ENCODE assay signal across 8 cellular contexts in genomic region chr12:111404362-111405148, GRCh38. TPM values are rescaled to one million over a fixed set of nuclear protein-coding genes. Genes with fewer than 3 reads are reported as not detected.
DNase-seq lines count a peak whose midpoint lies in the region; ATAC-seq, FAIRE-seq and TF ChIP-seq lines count a peak whose summit lies in the region.

No MANE protein-coding gene starts in this region.

- H3K4me3 ChIP-seq in effector memory CD4-positive, alpha-beta T cell (ENCODE audit: insufficient read depth, low read depth, low read length, poor library complexity, severe bottlenecking): peak overlapping the region; percentile 53
- peak overlapping the region; percentile 96 for H3K4me3 ChIP-seq in thoracic aorta

- H3K4me1 Mint-ChIP-seq in activated CD4-positive, alpha-beta T cell treated with anti-CD3 and anti-CD28 coated beads for 36 hours: peaks cover 54% of the 10 kb centered on the region
- H3K4me1 Mint-ChIP-seq in neural crest cell: peaks cover 40% of the 10 kb centered on the region

- H3K4me3 Mint-ChIP-seq in activated CD4-positive, alpha-beta T cell treated with anti-CD3 and anti-CD28 coated beads for 36 hours: peak overlapping the region; percentile 76
- peak overlapping the region; percentile 86 for H3K4me3 Mint-ChIP-seq in neural crest cell

- DNase-seq in GM12891 (ENCODE audit: insufficient read length, low spot score) (no peak), neural crest cell (ENCODE audit: low read depth, low spot score) (no peak), thoracic aorta (ENCODE audit: low spot score) (no peak), NOMO-1 treated with DMSO at 0.1 percent for 48 hours (lab: John Stamatoyannopoulos, UW; ENCODE audit: unreplicated experiment) (no peak), NCI-H1930 (lab: John Stamatoyannopoulos, UW) (no peak)
- DNase-seq in activated CD4-positive, alpha-beta T cell treated with anti-CD3 and anti-CD28 coated beads for 36 hours: peak; percentile 88
- peak in 2 of 3 donors; percentile 25 to 46 for DNase-seq in effector memory CD4-positive, alpha-beta T cell

- ATAC-seq in HG03432 (IDR thresholded peaks at IDR 0.05; ENCODE audit: unreplicated experiment) (peak; percentile 11), thoracic aorta (ENCODE audit: insufficient number of reproducible peaks, low FRiP score, low read depth) (no peak)
- ATAC-seq in activated CD4-positive, alpha-beta T cell treated with anti-CD3 and anti-CD28 coated beads for 36 hours: peak; percentile 20

- H3K9me3 ChIP-seq in effector memory CD4-positive, alpha-beta T cell (ENCODE audit: control insufficient read depth, low read length): no peaks in the 10 kb centered on the region
- H3K9me3 ChIP-seq in thoracic aorta: no peaks in the 10 kb centered on the region

- CTCF ChIA-PET in activated CD4-positive, alpha-beta T cell treated with anti-CD3 and anti-CD28 coated beads for 36 hours (lab: Charles Lee): interaction anchor here (0.5 to 24.4 kb wide), 9 partner anchors 8 to 1118 kb away, joined by 3 to 890 read pairs (median 6); no protein-coding TSS in a partner anchor

- peak; percentile 56; the same call in 1 of the 2 replicates for TF ChIP-seq POLR2A in GM12891 (IDR thresholded peaks at IDR 0.05; ENCODE audit: low read depth, low read length)

- peak overlapping the region; percentile 97 for H3K27ac ChIP-seq in effector memory CD4-positive, alpha-beta T cell (ENCODE audit: insufficient read depth, low read length, poor library complexity, severe bottlenecking)
- peak overlapping the region in 1 of 2 donors; percentile 82 for H3K27ac ChIP-seq in thoracic aorta

- peaks cover 5% of the 10 kb centered on the region for H3K27me3 Mint-ChIP-seq in activated CD4-positive, alpha-beta T cell treated with anti-CD3 and anti-CD28 coated beads for 36 hours
- peaks cover 13% of the 10 kb centered on the region for H3K27me3 Mint-ChIP-seq in neural crest cell (ENCODE audit: low read depth)

- TF ChIP-seq CTCF in neural crest cell (conservative IDR thresholded peaks at IDR 0.05) (no peak), thoracic aorta (IDR thresholded peaks at IDR 0.05) (no peak)

- intact Hi-C loops in activated CD4-positive, alpha-beta T cell treated with anti-CD3 and anti-CD28 coated beads for 36 hours (cut with DNase I, micrococcal nuclease): loop anchor here (1.0 to 10.0 kb wide), 18 partner anchors 26 to 1010 kb away; partner anchors contain the start of genes RAD9B (in 2 of the 2), VPS29 (in 2 of the 2), ATXN2 (in 1 of the 2) and BRAP (in 1 of the 2)

- H3K9me3 Mint-ChIP-seq in activated CD4-positive, alpha-beta T cell treated with anti-CD3 and anti-CD28 coated beads for 36 hours (ENCODE audit: low read depth): peaks cover 2% of the 10 kb centered on the region
- no peaks in the 10 kb centered on the region for H3K9me3 Mint-ChIP-seq in neural crest cell

- no peaks in the 10 kb centered on the region for H3K27me3 ChIP-seq in effector memory CD4-positive, alpha-beta T cell (replicated peaks; ENCODE audit: control insufficient read depth, insufficient read depth, low read length, poor library complexity, severe bottlenecking)
- H3K27me3 ChIP-seq in thoracic aorta (replicated peaks; ENCODE audit: insufficient read depth): no peaks in the 10 kb centered on the region

- peak; percentile 67 for FAIRE-seq in GM12891 (lab: Jason Lieb, UNC)

- peak overlapping the region; percentile 96 for H3K27ac Mint-ChIP-seq in activated CD4-positive, alpha-beta T cell treated with anti-CD3 and anti-CD28 coated beads for 36 hours
- no peak overlapping the region for H3K27ac Mint-ChIP-seq in neural crest cell (ENCODE audit: unreplicated experiment)

- H3K36me3 ChIP-seq in effector memory CD4-positive, alpha-beta T cell (ENCODE audit: control insufficient read depth, insufficient read depth, low read length): no peaks in the 10 kb centered on the region
- H3K36me3 ChIP-seq in thoracic aorta: no peaks in the 10 kb centered on the region

- H3K36me3 Mint-ChIP-seq in activated CD4-positive, alpha-beta T cell treated with anti-CD3 and anti-CD28 coated beads for 36 hours (ENCODE audit: low read depth): peaks cover 13% of the 10 kb centered on the region
- H3K36me3 Mint-ChIP-seq in neural crest cell (ENCODE audit: low read depth): no peaks in the 10 kb centered on the region

- POLR2A ChIA-PET in activated CD4-positive, alpha-beta T cell treated with anti-CD3 and anti-CD28 coated beads for 36 hours (lab: Charles Lee): interaction anchor here (0.9 to 1.4 kb wide), 3 partner anchors 30 to 282 kb away, joined by 5 to 7 read pairs (median 5); partner anchors contain the start of genes ACAD10 and BRAP

- peaks cover 53% of the 10 kb centered on the region for H3K4me1 ChIP-seq in effector memory CD4-positive, alpha-beta T cell (ENCODE audit: control insufficient read depth, insufficient read depth, low read length, poor library complexity, severe bottlenecking)
- H3K4me1 ChIP-seq in thoracic aorta (ENCODE audit: control insufficient read depth in 1 of 2, low read depth in 2 of 2): peaks cover 14 to 60% of the 10 kb centered on the region in 2 donors

TF ChIP-seq in GM12891, 5 proteins besides CTCF, POLR2A, EP300 and RAD21:
- TF ChIP-seq PAX5 (IDR thresholded peaks at IDR 0.05; ENCODE audit: insufficient read depth, low read length, severe bottlenecking) (no peak), TAF1 (IDR thresholded peaks at IDR 0.05; ENCODE audit: low read depth, low read length) (no peak; the same call in 1 of the 2 replicates), POLR2AphosphoS5 (IDR thresholded peaks at IDR 0.05; ENCODE audit: low read depth, low read length) (peak; percentile 69), POU2F2 (IDR thresholded peaks at IDR 0.05; ENCODE audit: low read depth, low read length) (0 out of 2 replicates have a peak, but pooled peaks have one; percentile 62), SPI1 (IDR thresholded peaks at IDR 0.05; ENCODE audit: low read depth, low read length) (0 out of 2 replicates have a peak, but pooled peaks have one; percentile 25)
TF ChIP-seq in GM12891: peak in this region for 3.

RNA-seq across cellular contexts. Expression of gene SH2B3, which starts 1.2 kb away (rescaled TPM):
- 16.7 TPM for polyA plus RNA-seq in GM12891 (2012; ENCODE audit: low read depth, missing spikeins)
- total RNA-seq in activated CD4-positive, alpha-beta T cell treated with anti-CD3 and anti-CD28 coated beads for 36 hours: 10 to 100 TPM; 29.2 to 32.7 TPM
- 11.3 and 11.8 TPM in 2 replicates for total RNA-seq in neural crest cell
- 100 to 1,000 TPM in 1 of 2 donors, 10 to 100 TPM in 1; 48.6 to 117 TPM for total RNA-seq in thoracic aorta

RNA-seq across cellular contexts. Expression of gene PHETA1, which starts 35.7 kb away (rescaled TPM):
- 0.68 TPM for polyA plus RNA-seq in GM12891 (2012; ENCODE audit: low read depth, missing spikeins)
- total RNA-seq in activated CD4-positive, alpha-beta T cell treated with anti-CD3 and anti-CD28 coated beads for 36 hours: 1 to 10 TPM; 1.3 to 1.5 TPM
- total RNA-seq in neural crest cell (34.2 and 34.8 TPM in 2 replicates), thoracic aorta (10 to 100 TPM; 12.6 to 14.7 TPM)

Comparison
In these comparisons a context has a peak if more than half of its experiments do, and no peak if none do; other contexts are left out.
1. DNase-seq: peak in activated CD4-positive, alpha-beta T cell treated with anti-CD3 and anti-CD28 coated beads for 36 hours (single experiment) and effector memory CD4-positive, alpha-beta T cell (2 of 3); none in GM12891 (single experiment), neural crest cell (single experiment), thoracic aorta (single experiment), NOMO-1 treated with DMSO at 0.1 percent for 48 hours (single experiment) and NCI-H1930 (0 of 2).
2. RNA of gene PHETA1, which starts 35.7 kb away (total RNA-seq): 34.2 to 34.8 TPM in neural crest cell and 12.6 to 14.7 TPM in thoracic aorta; 1.3 to 1.5 TPM in activated CD4-positive, alpha-beta T cell treated with anti-CD3 and anti-CD28 coated beads for 36 hours; every median in the first group is over 4 times any median in the second.